Comparison of ENCODE assay signal across 7 cellular contexts in genomic region chr1:230174041-230174440, GRCh38.
"Had no signal": no experiment of that assay in that cellular context is flagged by ENCODE, and none has a peak within 500 bp of the region (broad histone marks: within the 10 kb centered on the region; RNA-seq: fewer than 3 reads in every experiment).

No MANE protein-coding gene starts in this region.

- DNase-seq: activated CD4-positive, alpha-beta memory T cell treated with anti-CD3 and anti-CD28 coated beads for 36 hours; activated naive CD4-positive, alpha-beta T cell; colonic mucosa; naive thymus-derived CD4-positive, alpha-beta T cell; stimulated activated naive CD4-positive, alpha-beta T cell; transverse colon had no signal

- H3K27me3 Mint-ChIP-seq: activated CD4-positive, alpha-beta memory T cell treated with anti-CD3 and anti-CD28 coated beads for 36 hours; naive thymus-derived CD4-positive, alpha-beta T cell had no signal

- ATAC-seq: naive thymus-derived CD4-positive, alpha-beta T cell had no signal

- H3K9me3 Mint-ChIP-seq: activated CD4-positive, alpha-beta memory T cell treated with anti-CD3 and anti-CD28 coated beads for 36 hours; activated T-helper 1 cell treated with anti-CD3 and anti-CD28 coated beads, Interleukin-12 subunit alpha, Interleukin-12 subunit beta, Interleukin-2, Interleukin-4 antibody, amounts not matched to agents 30 ng/mL and 10 ng/mL and 1 ng/mL, durations not matched to agents 14 hours and 24 hours and 36 hours; naive thymus-derived CD4-positive, alpha-beta T cell had no signal

- H3K4me3 Mint-ChIP-seq: activated CD4-positive, alpha-beta memory T cell treated with anti-CD3 and anti-CD28 coated beads for 36 hours; activated T-helper 1 cell treated with anti-CD3 and anti-CD28 coated beads, Interleukin-12 subunit alpha, Interleukin-12 subunit beta, Interleukin-2, Interleukin-4 antibody, amounts not matched to agents 30 ng/mL and 10 ng/mL and 1 ng/mL, durations not matched to agents 14 hours and 24 hours and 36 hours; naive thymus-derived CD4-positive, alpha-beta T cell had no signal

- H3K27ac Mint-ChIP-seq: activated CD4-positive, alpha-beta memory T cell treated with anti-CD3 and anti-CD28 coated beads for 36 hours; activated T-helper 1 cell treated with anti-CD3 and anti-CD28 coated beads, Interleukin-12 subunit alpha, Interleukin-12 subunit beta, Interleukin-2, Interleukin-4 antibody, amounts not matched to agents 30 ng/mL and 10 ng/mL and 1 ng/mL, durations not matched to agents 14 hours and 24 hours and 36 hours had no signal
